Comparison of ENCODE assay signal across 26 cellular contexts in genomic region chr6:3878048-3878666, GRCh38. TPM values are rescaled to one million over a fixed set of nuclear protein-coding genes. Genes with fewer than 3 reads are reported as not detected.
A peak's percentile ranks its signal among the peaks of the same experiment; 100 is the strongest.
DNase-seq lines count a peak whose midpoint lies in the region; ATAC-seq and TF ChIP-seq lines count a peak whose summit lies in the region.
"Had no signal": no experiment of that assay in that cellular context is flagged by ENCODE, and none has a peak within 500 bp of the region (broad histone marks: within the 10 kb centered on the region; RNA-seq: fewer than 3 reads in every experiment).

No MANE protein-coding gene starts in this region.

- POLR2A ChIA-PET in HEK293 (lab: Yijun Ruan, JAX): no interaction called here

- ATAC-seq in HG03175 (IDR thresholded peaks at IDR 0.05; ENCODE audit: unreplicated experiment): no peak
- ATAC-seq: HCT116, HepG2 had no signal

- no peaks in the 10 kb centered on the region for H3K9me3 ChIP-seq in HEK293 (ENCODE audit: control insufficient read depth, insufficient read depth, low read depth, low read length)
- H3K9me3 ChIP-seq in MG63: no peaks in the 10 kb centered on the region
- H3K9me3 ChIP-seq in suprapubic skin: no peaks in the 10 kb centered on the region
- H3K9me3 ChIP-seq: SJSA1 had no signal

- DNase-seq in MG63 (peak; percentile 24), fibroblast of mammary gland (ENCODE audit: low read depth) (peak; percentile 36), suprapubic skin (ENCODE audit: low spot score in 2 of 2) (peak in 1 of 2 donors; percentile 37), NCI-H1436 (lab: John Stamatoyannopoulos, UW) (no peak), cerebellum (ENCODE audit: low spot score) (no peak)
- DNase-seq: C1 segment of cervical spinal cord; CD8-positive, alpha-beta memory T cell; DMS 273 treated with DMSO at 0.1 percent for 48 hours; DMS79; KBM-7; MM.1S; NCI-H1417; NCI-H1694 treated with DMSO at 0.1 percent for 48 hours; NCI-H2081 treated with DMSO at 0.1 percent for 48 hours; NCI-H2171; NCI-H226; NCI-H510A; NCI-H69; Right ventricle myocardium superior; RPMI8226 had no signal

- TF ChIP-seq EP300 in suprapubic skin (IDR thresholded peaks at IDR 0.05): no peak

- CTCF ChIA-PET in HEK293 (lab: Yijun Ruan, JAX): interaction anchor here (3.0 kb wide), 1 partner anchor 55 kb away, joined by 15 read pairs; no protein-coding TSS in a partner anchor

- no peak for TF ChIP-seq POLR2A in suprapubic skin (IDR thresholded peaks at IDR 0.05)

- H3K27me3 ChIP-seq in MG63: no peaks in the 10 kb centered on the region
- H3K27me3 ChIP-seq in suprapubic skin: no peaks in the 10 kb centered on the region
- H3K27me3 ChIP-seq: SJSA1 had no signal

- H3K36me3 ChIP-seq in HEK293 (ENCODE audit: control insufficient read depth in 2 of 2, insufficient read depth in 1 of 2, low read length in 2 of 2) (no peaks in the 10 kb centered on the region), MG63 (no peaks in the 10 kb centered on the region), suprapubic skin (no peaks in the 10 kb centered on the region)
- H3K36me3 ChIP-seq: SJSA1 had no signal

- TF ChIP-seq CTCF in HEK293 (tag by site-specific recombination; IDR thresholded peaks at IDR 0.05) (no peak), fibroblast of mammary gland (conservative IDR thresholded peaks at IDR 0.05; ENCODE audit: control insufficient read depth, insufficient read depth, low read depth, low read length) (no peak), suprapubic skin (IDR thresholded peaks at IDR 0.05) (no peak)

- 73% methylated on average over 6 of the region's 6 CpGs for WGBS in suprapubic skin

- H3K4me1 ChIP-seq in HEK293 (ENCODE audit: control insufficient read depth, insufficient read depth, low read length) (no peaks in the 10 kb centered on the region), suprapubic skin (peaks cover 15% of the 10 kb centered on the region)
- H3K4me1 ChIP-seq: SJSA1 had no signal

- no peak overlapping the region for H3K4me3 ChIP-seq in HEK293 (ENCODE audit: low read depth, low read length)
- H3K4me3 ChIP-seq in MG63: no peak overlapping the region
- no peak overlapping the region for H3K4me3 ChIP-seq in fibroblast of mammary gland (ENCODE audit: control insufficient read depth, low read depth, low read length)
- H3K4me3 ChIP-seq in suprapubic skin: no peak overlapping the region
- H3K4me3 ChIP-seq: SJSA1 had no signal

- H3K27ac ChIP-seq in HEK293 (ENCODE audit: extremely low read depth, low read depth, low read length) (no peak overlapping the region), suprapubic skin (peak overlapping the region; percentile 68)
- H3K27ac ChIP-seq: SJSA1 had no signal

TF ChIP-seq in HEK293, 187 proteins besides CTCF, POLR2A, EP300 and RAD21:
- no peak for TF ChIP-seq ZNF704 (tag by site-specific recombination; IDR thresholded peaks at IDR 0.05)
- peak; percentile 55; the same call in 1 of the 2 replicates for TF ChIP-seq EGR2 (tag by site-specific recombination; IDR thresholded peaks at IDR 0.05; ENCODE audit: low read depth)
- TF ChIP-seq ZFHX2 (tag by site-specific recombination; conservative IDR thresholded peaks at IDR 0.05): peak; percentile 60

RNA-seq across cellular contexts. Expression of gene FAM50B, which starts 29.0 kb away (rescaled TPM):
- total RNA-seq in MG63 (2014; rRNA removed; shearing (Covaris generic); ENCODE audit: low replicate concordance): not detected in 2 replicates
- total RNA-seq in suprapubic skin: 10 to 100 TPM in 3 of 4 donors, 1 to 10 TPM in 1; 8.5 to 15.7 (median 11.6) TPM
- total RNA-seq in cerebellum: 10.1 TPM
- total RNA-seq: HepG2, HT1080 had no signal

Comparison
In these comparisons a context has a peak if more than half of its experiments do, and no peak if none do; other contexts are left out.
1. DNase-seq: peak in MG63 (single experiment) and fibroblast of mammary gland (single experiment); none in NCI-H1436 (single experiment) and cerebellum (single experiment).